ENCODE assay signal across 24 cellular contexts in genomic region chr7:30663414-30663813, GRCh38. TPM values are rescaled to one million over a fixed set of nuclear protein-coding genes. Genes with fewer than 3 reads are reported as not detected.
DNase-seq lines count a peak whose midpoint lies in the region; ATAC-seq, FAIRE-seq and TF ChIP-seq lines count a peak whose summit lies in the region.
"Had no signal": no experiment of that assay in that cellular context is flagged by ENCODE, and none has a peak within 500 bp of the region (broad histone marks: within the 10 kb centered on the region; RNA-seq: fewer than 3 reads in every experiment).

No MANE protein-coding gene starts in this region.

- DNase-seq in Right ventricle myocardium inferior (ENCODE audit: missing footprints) (peak; percentile 26), heart left ventricle (no peak), H1 (ENCODE audit: low read depth in 1 of 2, low spot score in 2 of 2) (no peak), HepG2 (ENCODE audit: low spot score) (no peak), suprapubic skin (ENCODE audit: low spot score in 2 of 2) (no peak), RCC 7860 (ENCODE audit: low spot score) (no peak), SKM-1 treated with dmso at 0.1 percent for 144 hours (lab: John Stamatoyannopoulos, UW; ENCODE audit: unreplicated experiment) (no peak)
- DNase-seq: AML-193; Caco-2; CD4-positive, alpha-beta T cell; DMS79; GDM1; HCEC 1CT had no signal

- H2BK120ac ChIP-seq in H1 (replicated peaks; ENCODE audit: low read depth, low read length), result no peak overlapping the region

- H2AFZ ChIP-seq in H1 (ENCODE audit: low read length) (no peak overlapping the region), HepG2 (ENCODE audit: low read length) (no peak overlapping the region)

- no peak overlapping the region for H4K91ac ChIP-seq in H1 (replicated peaks; ENCODE audit: insufficient read length, low read length)

- H3K56ac ChIP-seq in H1 (replicated peaks; ENCODE audit: insufficient read length, low read depth, low read length), result no peak overlapping the region

- H4K20me1 ChIP-seq in H1 (replicated peaks in 1 of 2; ENCODE audit: control insufficient read depth in 1 of 2, insufficient read depth in 2 of 2, low read length in 2 of 2), result peaks cover 0 to 5% of the 10 kb centered on the region in 2 experiments
- no peaks in the 10 kb centered on the region for H4K20me1 ChIP-seq in HepG2 (ENCODE audit: insufficient read depth, low read length)

- H3K79me2 ChIP-seq in H1 (ENCODE audit: control insufficient read depth in 1 of 2, insufficient read depth in 2 of 2, low read length in 2 of 2) (no peaks in the 10 kb centered on the region), HepG2 (ENCODE audit: insufficient read depth, low read length) (no peaks in the 10 kb centered on the region)

- CTCF ChIA-PET in H1 (lab: Charles Lee; ENCODE audit: partially characterized antibody) (interaction anchor here (0.6 to 7.5 kb wide), 18 partner anchors 9 to 128 kb away, joined by 3 to 68 read pairs (median 5); partner anchors contain the start of gene CRHR2), HepG2 (lab: Yijun Ruan, JAX; ENCODE audit: low intra/inter-chr PET ratio, low total read pairs) (no interaction called here)

- no peaks in the 10 kb centered on the region; the same call in 1 of the 2 replicates for H3K79me1 ChIP-seq in H1 (ENCODE audit: low read depth, low read length)

- no peaks in the 10 kb centered on the region for H3K23me2 ChIP-seq in H1 (ENCODE audit: low read depth, low read length)

- H3K4me2 ChIP-seq in H1 (ENCODE audit: insufficient read depth in 1 of 2, low read depth in 2 of 2, low read length in 2 of 2) (no peak overlapping the region), HepG2 (ENCODE audit: low read depth, low read length) (no peak overlapping the region)
- H3K4me2 ChIP-seq: A549 had no signal

- H3K36me3 ChIP-seq in heart left ventricle (no peaks in the 10 kb centered on the region), H1 (ENCODE audit: control insufficient read depth in 2 of 4, insufficient read depth in 4 of 4, low read length in 3 of 4) (no peaks in the 10 kb centered on the region; a peak in 1 of 8 replicates), HepG2 (replicated peaks in 1 of 2; ENCODE audit: control insufficient read depth in 1 of 2, insufficient read depth in 2 of 2, low read length in 2 of 2) (no peaks in the 10 kb centered on the region), suprapubic skin (no peaks in the 10 kb centered on the region)

- H3K27ac ChIP-seq in heart left ventricle (no peak overlapping the region), H1 (ENCODE audit: low read depth, low read length) (no peak overlapping the region), HepG2 (ENCODE audit: extremely low read length, insufficient read depth, low read length) (no peak overlapping the region), suprapubic skin (no peak overlapping the region)
- H3K27ac ChIP-seq: 22Rv1, A549, C4-2B had no signal

- H4K5ac ChIP-seq in H1 (ENCODE audit: insufficient read length, low read depth, low read length), result no peak overlapping the region

- no peak overlapping the region for H2BK5ac ChIP-seq in H1 (ENCODE audit: low read depth, low read length)

- H3K4ac ChIP-seq in H1 (replicated peaks; ENCODE audit: insufficient read length, low read depth, low read length), result no peak overlapping the region

- BruUV-seq in HepG2 (replicated peaks; lab: Mats Ljungman, UMichigan), result no TSS peak

- POLR2A ChIA-PET in H1 (lab: Charles Lee; ENCODE audit: partially characterized antibody) (interaction anchor here (0.6 to 2.2 kb wide), 9 partner anchors 8 to 160 kb away, joined by 3 to 14 read pairs (median 4); partner anchors contain the start of gene GARS1), HepG2 (lab: Yijun Ruan, JAX) (no interaction called here)

- ATAC-seq in Right ventricle myocardium inferior (no peak), heart left ventricle (no peak), HepG2 (peak; percentile 28; the same call in 2 of the 3 replicates)

- no peak overlapping the region for H3K14ac ChIP-seq in H1 (ENCODE audit: insufficient read length)

- FAIRE-seq in H1 (lab: Jason Lieb, UNC) (no peak), HepG2 (lab: Jason Lieb, UNC) (no peak), RCC 7860 (lab: Jason Lieb, UNC) (no peak)
- FAIRE-seq: A549, D721Med, GM12892, GM18507, HTR-8/SVneo had no signal

- H2BK15ac ChIP-seq in H1 (ENCODE audit: low read length), result no peak overlapping the region

- no peak overlapping the region for H2BK20ac ChIP-seq in H1 (ENCODE audit: low read length)

- TF ChIP-seq CTCF in heart left ventricle (IDR thresholded peaks at IDR 0.05), result no peak
- TF ChIP-seq CTCF in H1 (IDR thresholded peaks at IDR 0.05; ENCODE audit: control extremely low read depth in 1 of 3, insufficient read depth in 1 of 3, low read depth in 1 of 3, low read length in 3 of 3), result peak; percentile 14 to 40 (median 18); a peak in 3 of 4 replicates
- TF ChIP-seq CTCF in HepG2 (CRISPR knock-in tag; IDR thresholded peaks at IDR 0.05), result no peak
- no peak for TF ChIP-seq CTCF in suprapubic skin (IDR thresholded peaks at IDR 0.05)

- no peak overlapping the region for H2BK12ac ChIP-seq in H1 (ENCODE audit: low read depth, low read length)

- no peak overlapping the region for H3K23ac ChIP-seq in H1 (ENCODE audit: insufficient read length)

- no peak overlapping the region for H3K18ac ChIP-seq in H1 (ENCODE audit: extremely low read depth, low read length)

- WGBS in heart left ventricle, 4 donors, result 68 to 74% (median 70%) methylated on average over 3 to 4 of the region's 4 CpGs
- 87% methylated on average over 4 of the region's 4 CpGs; no CpG with 5 or more reads in 1 of the 2 experiments for WGBS in H1 (ENCODE audit: extremely low coverage in 1 of 2, insufficient coverage in 1 of 2, insufficient read length in 1 of 2, insufficient replicate concordance in 2 of 2, low coverage in 1 of 2, low lambda C conversion rate in 2 of 2, missing lambda C conversion rate in 1 of 2), 2 experiments
- WGBS in HepG2 (ENCODE audit: low lambda C conversion rate), result 0% methylated on average over 3 of the region's 4 CpGs
- 73% methylated on average over 3 of the region's 4 CpGs for WGBS in suprapubic skin

- TF ChIP-seq RAD21 in H1 (IDR thresholded peaks at IDR 0.05 in 1 of 2, conservative IDR thresholded peaks at IDR 0.05 in 1 of 2; ENCODE audit: low read depth in 2 of 2, low read length in 2 of 2) (peak; percentile 43 to 51; a peak in 3 of 4 replicates), HepG2 (CRISPR knock-in tag; IDR thresholded peaks at IDR 0.05) (no peak)

- H3K4me3 ChIP-seq in heart left ventricle (no peak overlapping the region), H1 (ENCODE audit: extremely low read depth in 1 of 4, insufficient read depth in 2 of 4, low read depth in 3 of 4, low read length in 4 of 4) (no peak overlapping the region), HepG2 (replicated peaks in 1 of 3; ENCODE audit: insufficient read depth in 1 of 3, low read depth in 2 of 3, low read length in 3 of 3) (no peak overlapping the region), suprapubic skin (no peak overlapping the region)
- H3K4me3 ChIP-seq: A549 had no signal

- no peak overlapping the region for H4K8ac ChIP-seq in H1 (ENCODE audit: extremely low read depth, insufficient read depth, low read length)

- no peak for TF ChIP-seq POLR2A in heart left ventricle (IDR thresholded peaks at IDR 0.05)
- TF ChIP-seq POLR2A in H1 (IDR thresholded peaks at IDR 0.05; ENCODE audit: control extremely low read depth in 1 of 2, low read depth in 2 of 2, low read length in 2 of 2), result no peak
- no peak for TF ChIP-seq POLR2A in HepG2 (IDR thresholded peaks at IDR 0.05; ENCODE audit: insufficient read depth in 1 of 2, low read depth in 2 of 2, low read length in 2 of 2)
- no peak for TF ChIP-seq POLR2A in suprapubic skin (IDR thresholded peaks at IDR 0.05)

- no peaks in the 10 kb centered on the region for H3K9me3 ChIP-seq in heart left ventricle
- no peaks in the 10 kb centered on the region for H3K9me3 ChIP-seq in H1 (ENCODE audit: insufficient read depth in 2 of 2, low read depth in 1 of 2, low read length in 1 of 2)
- H3K9me3 ChIP-seq in HepG2 (ENCODE audit: low read length), result no peaks in the 10 kb centered on the region
- H3K9me3 ChIP-seq in suprapubic skin, result no peaks in the 10 kb centered on the region
- H3K9me3 ChIP-seq: A549, Caco-2 had no signal

- in situ Hi-C loops in HepG2 (cut with HindIII; ENCODE audit: extremely low pct_ligation_motif_present, low pct_unique_long_range_greater_than_20kb), result no loop called here

- TF ChIP-seq EP300 in H1 (IDR thresholded peaks at IDR 0.05; ENCODE audit: borderline replicate concordance in 1 of 2, low read depth in 2 of 2, low read length in 2 of 2), result no peak
- no peak for TF ChIP-seq EP300 in HepG2 (IDR thresholded peaks at IDR 0.05; ENCODE audit: low read depth in 2 of 2, low read length in 2 of 2)
- TF ChIP-seq EP300 in HepG2 (CRISPR knock-in tag; IDR thresholded peaks at IDR 0.05; ENCODE audit: borderline replicate concordance), result no peak
- TF ChIP-seq EP300 in suprapubic skin (IDR thresholded peaks at IDR 0.05), result no peak

- H3K27me3 ChIP-seq in heart left ventricle (no peaks in the 10 kb centered on the region), H1 (replicated peaks in 1 of 4; ENCODE audit: control insufficient read depth in 3 of 4, extremely low read depth in 1 of 4, insufficient read depth in 3 of 4, low read length in 3 of 4) (no peaks in the 10 kb centered on the region; a peak in 1 of 7 replicates), HepG2 (ENCODE audit: control insufficient read depth in 1 of 2, insufficient read depth in 2 of 2, low read length in 2 of 2) (peaks cover 0 to 8% of the 10 kb centered on the region in 2 experiments; a peak in 1 of 5 replicates), suprapubic skin (peaks cover 17% of the 10 kb centered on the region)

- H2AK5ac ChIP-seq in H1 (ENCODE audit: low read depth, low read length), result no peak overlapping the region

- no peaks in the 10 kb centered on the region for H3K4me1 ChIP-seq in heart left ventricle
- peaks cover 0 to 8% (median 4%) of the 10 kb centered on the region in 4 experiments; a peak in 4 of 7 replicates for H3K4me1 ChIP-seq in H1 (replicated peaks in 1 of 4; ENCODE audit: control insufficient read depth in 3 of 4, insufficient read depth in 4 of 4, low read length in 3 of 4)
- no peaks in the 10 kb centered on the region for H3K4me1 ChIP-seq in HepG2 (ENCODE audit: insufficient read depth, low read length)
- H3K4me1 ChIP-seq in suprapubic skin, result no peaks in the 10 kb centered on the region
- H3K4me1 ChIP-seq: A549, Caco-2 had no signal

- no peak overlapping the region for H3K9ac ChIP-seq in H1 (replicated peaks in 1 of 4; ENCODE audit: extremely low read depth in 1 of 4, low read depth in 3 of 4, low read length in 3 of 4)
- no peak overlapping the region for H3K9ac ChIP-seq in HepG2 (ENCODE audit: insufficient read depth, low read depth, low read length)

- intact Hi-C loops in Right ventricle myocardium inferior (cut with DNase I), result no loop called here
- intact Hi-C loops in heart left ventricle (cut with DNase I), result no loop called here
- intact Hi-C loops in HepG2 (cut with micrococcal nuclease; ENCODE audit: unreplicated experiment), result no loop called here

RNA-seq across cellular contexts. Expression of gene CRHR2, which starts 18.8 kb away (rescaled TPM):
- total RNA-seq in Right ventricle myocardium inferior (0.35 TPM), heart left ventricle (1 to 10 TPM in 2 of 9 donors, under 1 TPM in 6, not detected in 1; 0.28 to 1.6 (median 0.71) TPM), HepG2 (2016; rRNA removed; fragmentation: Illumina TruSeq; extraction: Trizol) (not detected in 2 replicates), suprapubic skin (under 1 TPM in 1 of 4 donors, not detected in 3; 0.55 TPM)
- polyA plus RNA-seq in heart left ventricle (under 1 TPM; 0.06 to 0.80 TPM), H1 (2011; rRNA removed) (0.99 and 1.3 TPM in 2 replicates), HepG2 (2011; rRNA removed) (not detected in 2 replicates)
- total RNA-seq in H1 (2021; fragmentation: NEBNext Ultra II Directional; extraction: Animal tissue kit (Norgen Biotek cat#: 25700)), result 0.19 and 0.37 TPM in 2 replicates
- 0.79 TPM for polyA plus RNA-seq in H1 (2011; cell fraction: cytosol; rRNA removed)
- 2.5 TPM for polyA plus RNA-seq in H1 (2011; cell fraction: nucleus; rRNA removed)
- 0.66 to 0.97 TPM (median 0.72 TPM) in 4 replicates for polyA plus RNA-seq in H1 (2012, experiment 1 of 2)
- 0.47 TPM for polyA plus RNA-seq in H1 (2012, experiment 2 of 2)
- 0.39 TPM for polyA plus RNA-seq in H1 (2013, experiment 1 of 2)
- 0.37 TPM for polyA plus RNA-seq in H1 (2013, experiment 2 of 2)
- 0.35 and 1.8 TPM in 2 replicates for polyA minus RNA-seq in H1 (2011; rRNA and poly(A)+ RNA removed)
- 0.37 TPM for polyA minus RNA-seq in H1 (2011; cell fraction: cytosol; rRNA and poly(A)+ RNA removed)
- 0.40 TPM for polyA minus RNA-seq in H1 (2011; cell fraction: nucleus; rRNA and poly(A)+ RNA removed)
- total RNA-seq in HepG2 (2016; cell fraction: cytosol; rRNA removed; fragmentation: Illumina TruSeq; extraction: Trizol; ENCODE audit: low read depth), result not detected in 2 replicates
- total RNA-seq in HepG2 (2016; cell fraction: insoluble cytoplasmic fraction; rRNA removed; fragmentation: Illumina TruSeq; extraction: Trizol), result not detected in 2 replicates
- total RNA-seq in HepG2 (2016; cell fraction: membrane; rRNA removed; fragmentation: Illumina TruSeq; extraction: Trizol), result not detected in 2 replicates
- total RNA-seq in HepG2 (2016; cell fraction: nucleus; rRNA removed; fragmentation: Illumina TruSeq; extraction: Trizol), result not detected in 2 replicates
- not detected in 2 replicates for polyA plus RNA-seq in HepG2 (2011; cell fraction: cytosol; rRNA removed)
- not detected in 2 replicates for polyA plus RNA-seq in HepG2 (2011; cell fraction: nucleus; rRNA removed)
- 0.11 TPM in 1 of 2 replicates, not detected in the other for polyA plus RNA-seq in HepG2 (2012)
- polyA plus RNA-seq in HepG2 (2016; cell fraction: cytosol; fragmentation: Illumina TruSeq; extraction: Trizol; ENCODE audit: low read depth), result not detected in 2 replicates
- polyA plus RNA-seq in HepG2 (2016; cell fraction: insoluble cytoplasmic fraction; fragmentation: Illumina TruSeq; extraction: Trizol; ENCODE audit: low read depth), result not detected in 2 replicates
- not detected in 2 replicates for polyA plus RNA-seq in HepG2 (2016; cell fraction: membrane; fragmentation: Illumina TruSeq; extraction: Trizol; ENCODE audit: low read depth)
- polyA plus RNA-seq in HepG2 (2016; cell fraction: nucleus; fragmentation: Illumina TruSeq; extraction: Trizol; ENCODE audit: insufficient read depth, low read depth), result not detected in 2 replicates
- polyA minus RNA-seq in HepG2 (2011; rRNA and poly(A)+ RNA removed; ENCODE audit: low replicate concordance), result not detected in 2 replicates
- not detected in 2 replicates for polyA minus RNA-seq in HepG2 (2011; cell fraction: cytosol; rRNA and poly(A)+ RNA removed)
- not detected in 2 replicates for polyA minus RNA-seq in HepG2 (2011; cell fraction: nucleus; rRNA and poly(A)+ RNA removed)
- total RNA-seq: Caco-2; CD4-positive, alpha-beta T cell; Daoy; H4 had no signal
- polyA plus RNA-seq: A549, BJ, IgD-negative memory B cell had no signal

Comparison
In these comparisons a context has a peak if more than half of its experiments do, and no peak if none do; other contexts are left out.
1. CTCF ChIP-seq: peak in H1 (3 of 3); none in heart left ventricle (0 of 12), HepG2 (single experiment) and suprapubic skin (0 of 2).